In genomic region chr7:65216469-65216868, GRCh38 we compare ENCODE assay signal across 8 cellular contexts.
DNase-seq lines count a peak whose midpoint lies in the region; ATAC-seq and TF ChIP-seq lines count a peak whose summit lies in the region.

No MANE protein-coding gene starts in this region.

- POLR2A ChIA-PET in HCT116 (lab: Charles Lee), result no interaction called here

- no peak for TF ChIP-seq POLR2A in HCT116 (IDR thresholded peaks at IDR 0.05; ENCODE audit: borderline replicate concordance, extremely low read depth, insufficient read depth, insufficient read length)

- intact Hi-C loops in HCT116 (cut with micrococcal nuclease), result loop anchor here (1.0 kb wide), 2 partner anchors 91 to 265 kb away; no protein-coding TSS in a partner anchor
- intact Hi-C loops in colonic mucosa (cut with DNase I), result loop anchor here (5.0 kb wide), 1 partner anchor 91 kb away; no protein-coding TSS in a partner anchor
- intact Hi-C loops in upper lobe of right lung (cut with DNase I), result no loop called here

- no peak overlapping the region for H3K4me3 ChIP-seq in HCT116 (replicated peaks in 1 of 2; ENCODE audit: low read depth in 1 of 2, low read length in 2 of 2)
- H3K4me3 ChIP-seq in colonic mucosa, result no peak overlapping the region
- H3K4me3 ChIP-seq in upper lobe of right lung, result no peak overlapping the region

- no peak overlapping the region for H3K9ac ChIP-seq in HCT116 (ENCODE audit: low read length)
- no peak overlapping the region for H3K9ac ChIP-seq in colonic mucosa (ENCODE audit: low read depth in 2 of 2, low read length in 2 of 2)

- H3K36me3 ChIP-seq in HCT116 (ENCODE audit: control insufficient read depth in 1 of 2, insufficient read depth in 2 of 2, low read length in 2 of 2) (no peaks in the 10 kb centered on the region), colonic mucosa (no peaks in the 10 kb centered on the region), upper lobe of right lung (no peaks in the 10 kb centered on the region)

- peaks cover 0 to 7% (median 4%) of the 10 kb centered on the region in 3 donors for H3K27me3 Mint-ChIP-seq in naive B cell

- no peaks in the 10 kb centered on the region for H3K36me3 Mint-ChIP-seq in naive B cell

- H2AFZ ChIP-seq in HCT116 (ENCODE audit: low read depth, low read length, poor library complexity, severe bottlenecking), result no peak overlapping the region

- peak; percentile 14 for DNase-seq in EL
- DNase-seq in HCT116 (ENCODE audit: low read depth, low spot score), result peak; percentile 48
- peak; percentile 91 for DNase-seq in NCI-H2081 treated with DMSO at 0.1 percent for 48 hours (lab: John Stamatoyannopoulos, UW)
- peak; percentile 70 for DNase-seq in colonic mucosa
- peak; percentile 68 for DNase-seq in naive B cell
- DNase-seq in upper lobe of right lung, result peak; percentile 71

- peak overlapping the region in 1 of 6 donors; percentile 70 for H3K27ac Mint-ChIP-seq in naive B cell

- peak overlapping the region in 2 of 8 donors; percentile 42 to 91 for H3K4me3 Mint-ChIP-seq in naive B cell

- H3K4me1 Mint-ChIP-seq in naive B cell, result peaks cover 4 to 8% (median 6%) of the 10 kb centered on the region in 3 donors

- H3K4me2 ChIP-seq in HCT116 (ENCODE audit: low read length), result no peak overlapping the region

- H3K9me3 Mint-ChIP-seq in naive B cell, result no peaks in the 10 kb centered on the region

- no peaks in the 10 kb centered on the region for H3K27me3 ChIP-seq in HCT116 (ENCODE audit: insufficient read depth, low read length)
- no peaks in the 10 kb centered on the region for H3K27me3 ChIP-seq in colonic mucosa
- no peaks in the 10 kb centered on the region for H3K27me3 ChIP-seq in upper lobe of right lung

- H3K4me1 ChIP-seq in HCT116 (ENCODE audit: control insufficient read depth in 1 of 2, insufficient read depth in 2 of 2, low read length in 2 of 2) (no peaks in the 10 kb centered on the region), colonic mucosa (no peaks in the 10 kb centered on the region), upper lobe of right lung (no peaks in the 10 kb centered on the region)

- H3K9me2 ChIP-seq in HCT116 (ENCODE audit: insufficient read depth), result no peaks in the 10 kb centered on the region

- H3K9me3 ChIP-seq in HCT116 (ENCODE audit: control insufficient read depth in 1 of 2, insufficient read depth in 1 of 2, low read depth in 1 of 2, low read length in 2 of 2), result no peaks in the 10 kb centered on the region
- H3K9me3 ChIP-seq in colonic mucosa, result no peaks in the 10 kb centered on the region
- H3K9me3 ChIP-seq in upper lobe of right lung, result no peaks in the 10 kb centered on the region

- RAD21 ChIA-PET in HCT116 (lab: Charles Lee; ENCODE audit: low non-redundant PET in 1 of 2, low total read pairs in 2 of 2, uncharacterized antibody in 2 of 2, unreplicated experiment in 2 of 2), result interaction anchor here (0.6 to 1.0 kb wide), 3 partner anchors 82 to 91 kb away, joined by 3 to 5 read pairs (median 3); no protein-coding TSS in a partner anchor

- no TSS peak for BruUV-seq in HCT116 (replicated peaks; lab: Mats Ljungman, UMichigan)

- H3K27ac ChIP-seq in HCT116 (ENCODE audit: low read depth, low read length) (no peak overlapping the region), colonic mucosa (no peak overlapping the region), upper lobe of right lung (no peak overlapping the region)

- peak; percentile 88 for TF ChIP-seq RAD21 in HCT116 (IDR thresholded peaks at IDR 0.05; ENCODE audit: low read depth)

- peak; percentile 94 for ATAC-seq in HCT116
- ATAC-seq in activated CD4-positive, CD25-positive, alpha-beta regulatory T cell treated with anti-CD3 and anti-CD28 coated beads, Interleukin-2, amount 50 U/mL, for 24 hours, result peak; percentile 61 to 63
- peak; percentile 68 to 82 for ATAC-seq in naive B cell (ENCODE audit: low read depth in 2 of 2)
- ATAC-seq in upper lobe of right lung, result peak; percentile 98
- ATAC-seq in GM21529 (IDR thresholded peaks at IDR 0.05; ENCODE audit: unreplicated experiment), result no peak

- H4K20me1 ChIP-seq in HCT116 (ENCODE audit: insufficient read depth), result no peaks in the 10 kb centered on the region

- CTCF ChIA-PET in HCT116 (lab: Charles Lee), result interaction anchor here (0.8 to 1.2 kb wide), 3 partner anchors 88 to 506 kb away, joined by 4 to 18 read pairs (median 9); no protein-coding TSS in a partner anchor

- TF ChIP-seq CTCF in HCT116 (IDR thresholded peaks at IDR 0.05 in 2 of 3, conservative IDR thresholded peaks at IDR 0.05 in 1 of 3; ENCODE audit: borderline replicate concordance in 1 of 3, insufficient read depth in 1 of 3, low read depth in 2 of 3, low read length in 2 of 3) (peak; percentile 68 to 78 (median 71)), colonic mucosa (IDR thresholded peaks at IDR 0.05) (peak; percentile 50), upper lobe of right lung (IDR thresholded peaks at IDR 0.05) (peak; percentile 64)

- no peaks in the 10 kb centered on the region for H3K79me2 ChIP-seq in HCT116 (ENCODE audit: insufficient read depth, low read length)

TF ChIP-seq in HCT116, 20 proteins besides CTCF, POLR2A, EP300 and RAD21:
- TF ChIP-seq EGR1 (IDR thresholded peaks at IDR 0.05; ENCODE audit: low read depth), result no peak
- TF ChIP-seq EZH2 (IDR thresholded peaks at IDR 0.05), result no peak
- TF ChIP-seq ZBTB33 (IDR thresholded peaks at IDR 0.05; ENCODE audit: extremely low read depth, insufficient replicate concordance, low read length), result no peak
- no peak for TF ChIP-seq SRF (IDR thresholded peaks at IDR 0.05; ENCODE audit: low read depth)
- no peak for TF ChIP-seq CEBPB (IDR thresholded peaks at IDR 0.05; ENCODE audit: low read depth)
- no peak for TF ChIP-seq ATF3 (IDR thresholded peaks at IDR 0.05)
- TF ChIP-seq FOSL1 (IDR thresholded peaks at IDR 0.05; ENCODE audit: low read depth), result no peak

Comparison
In these comparisons a context has a peak if more than half of its experiments do, and no peak if none do; other contexts are left out.
1. DNase-seq: peak in every context shown above with its lines; median percentile 91 in NCI-H2081 treated with DMSO at 0.1 percent for 48 hours; 71 in upper lobe of right lung; 70 in colonic mucosa; 68 in naive B cell; 48 in HCT116; 14 in EL.